ENCODE assay signal across 8 cellular contexts in the genomic region with DNA sequence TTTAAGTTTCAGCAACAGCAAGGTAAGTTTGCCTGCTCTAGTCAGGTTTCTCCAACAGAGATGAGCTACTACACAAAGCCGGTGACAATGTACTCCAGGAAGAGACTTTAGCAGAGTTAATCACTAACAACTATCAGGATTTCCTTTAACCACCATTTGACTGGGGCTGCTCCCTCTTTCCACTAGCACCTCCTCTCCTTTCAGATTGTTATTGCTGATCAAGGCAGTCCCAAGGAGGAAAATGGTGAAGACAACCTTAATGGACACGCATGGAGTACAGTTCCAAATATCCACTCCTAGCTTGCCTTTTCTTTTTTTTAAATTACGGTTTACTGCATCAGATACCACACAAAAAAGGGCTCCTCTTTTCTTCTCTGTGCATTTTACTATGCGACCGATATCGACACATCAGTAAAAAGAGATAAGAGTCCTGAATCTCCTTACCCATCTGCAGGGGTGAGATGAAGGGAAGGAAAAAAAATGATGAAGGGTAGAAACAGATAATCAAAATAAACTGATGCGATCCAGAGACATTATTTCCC. TPM values are rescaled to one million over a fixed set of nuclear protein-coding genes. Genes with fewer than 3 reads are reported as not detected.
DNase-seq lines count a peak whose midpoint lies in the region; ATAC-seq and TF ChIP-seq lines count a peak whose summit lies in the region.

No MANE protein-coding gene starts in this region.

- H3K27me3 ChIP-seq in heart left ventricle: no peaks in the 10 kb centered on the region

- peaks cover 0 to 45% (median 23%) of the 10 kb centered on the region in 12 donors for H3K4me1 ChIP-seq in heart left ventricle

- H3K36me3 Mint-ChIP-seq in stimulated activated memory B cell treated with anti-CD40 and anti-IgM and Interleukin-4, amounts not matched to agents 10 μg/mL and 1 μg/mL and 100 μg/mL, for 72 hours: no peaks in the 10 kb centered on the region

- H3K27ac ChIP-seq in heart left ventricle (peak overlapping the region in 11 of 12 donors; percentile 73 to 92 (median 87)), angular gyrus (ENCODE audit: low read depth, low read length) (peak overlapping the region; percentile 89)

- no peaks in the 10 kb centered on the region for H3K9me3 Mint-ChIP-seq in stimulated activated memory B cell treated with anti-CD40 and anti-IgM and Interleukin-4, amounts not matched to agents 10 μg/mL and 1 μg/mL and 100 μg/mL, for 72 hours

- TF ChIP-seq POLR2A in heart left ventricle (IDR thresholded peaks at IDR 0.05): no peak

- no peaks in the 10 kb centered on the region for H3K36me3 ChIP-seq in heart left ventricle

- peak overlapping the region; percentile 81 for H3K27ac Mint-ChIP-seq in stimulated activated memory B cell treated with anti-CD40 and anti-IgM and Interleukin-4, amounts not matched to agents 10 μg/mL and 1 μg/mL and 100 μg/mL, for 72 hours

- intact Hi-C loops in heart left ventricle (cut with DNase I): loop anchor here in 4 of 10 donors (2.0 to 10.0 kb wide), 3 partner anchors 44 to 49 kb away; no protein-coding TSS in a partner anchor
- intact Hi-C loops in Right ventricle myocardium inferior (cut with DNase I): loop anchor here (5.0 kb wide), 1 partner anchor 34 kb away; no protein-coding TSS in a partner anchor

- ATAC-seq in heart left ventricle: no peak
- no peak for ATAC-seq in Right ventricle myocardium inferior
- no peak for ATAC-seq in stimulated activated memory B cell treated with anti-CD40 and anti-IgM and Interleukin-4, amounts not matched to agents 10 μg/mL and 1 μg/mL and 100 μg/mL, for 72 hours
- no peak for ATAC-seq in HG03442 (IDR thresholded peaks at IDR 0.05; ENCODE audit: unreplicated experiment)

- no peak for TF ChIP-seq CTCF in heart left ventricle (IDR thresholded peaks at IDR 0.05)

- DNase-seq in heart left ventricle (no peak), Right ventricle myocardium inferior (ENCODE audit: missing footprints) (no peak), NCI-H1105 treated with DMSO at 0.1 percent for 48 hours (lab: John Stamatoyannopoulos, UW) (peak; percentile 28), islet precursor cell (peak; percentile 58)
- DNase-seq in central memory CD4-positive, alpha-beta T cell: no peak

- peaks cover 34% of the 10 kb centered on the region for H3K4me1 Mint-ChIP-seq in stimulated activated memory B cell treated with anti-CD40 and anti-IgM and Interleukin-4, amounts not matched to agents 10 μg/mL and 1 μg/mL and 100 μg/mL, for 72 hours

- H3K27me3 Mint-ChIP-seq in stimulated activated memory B cell treated with anti-CD40 and anti-IgM and Interleukin-4, amounts not matched to agents 10 μg/mL and 1 μg/mL and 100 μg/mL, for 72 hours: no peaks in the 10 kb centered on the region

- H3K9me3 ChIP-seq in heart left ventricle: no peaks in the 10 kb centered on the region

- peak overlapping the region; percentile 63 to 99 (median 90) for H3K4me3 ChIP-seq in heart left ventricle

- WGBS in heart left ventricle, 4 donors: 5 to 8% (median 8%) methylated on average over 7 of the region's 7 CpGs

- peak overlapping the region; percentile 92 for H3K4me3 Mint-ChIP-seq in stimulated activated memory B cell treated with anti-CD40 and anti-IgM and Interleukin-4, amounts not matched to agents 10 μg/mL and 1 μg/mL and 100 μg/mL, for 72 hours

RNA-seq across cellular contexts. Expression of a gene that starts 30.9 kb away (rescaled TPM):
- 10 to 100 TPM; 14.4 to 33.2 (median 16.7) TPM for total RNA-seq in heart left ventricle
- polyA plus RNA-seq in heart left ventricle: 10 to 100 TPM in 1 of 2 donors, 1 to 10 TPM in 1; 9.2 to 28.1 TPM
- total RNA-seq in Right ventricle myocardium inferior: 16.9 TPM

RNA-seq across cellular contexts. Expression of a gene that starts 43.2 kb away (rescaled TPM):
- total RNA-seq in heart left ventricle (10 to 100 TPM; 28.0 to 78.2 (median 41.1) TPM), Right ventricle myocardium inferior (37.2 TPM)
- polyA plus RNA-seq in heart left ventricle: 10 to 100 TPM; 35.5 to 63.9 TPM

Comparison
In these comparisons a context has a peak if more than half of its experiments do, and no peak if none do; other contexts are left out.
1. DNase-seq: peak in NCI-H1105 treated with DMSO at 0.1 percent for 48 hours (single experiment) and islet precursor cell (single experiment); none in heart left ventricle (0 of 5), Right ventricle myocardium inferior (single experiment) and central memory CD4-positive, alpha-beta T cell (single experiment).